In genomic region chr1:215566556-215567490, GRCh38 we compare ENCODE assay signal across 8 cellular contexts. TPM values are rescaled to one million over a fixed set of nuclear protein-coding genes. Genes with fewer than 3 reads are reported as not detected.
DNase-seq lines count a peak whose midpoint lies in the region; ATAC-seq and TF ChIP-seq lines count a peak whose summit lies in the region.

Gene KCTD3 (plus strand): TSS chr1:215567304. CDS start chr1:215567686, 382 bp downstream.

- peak within 1 kb of the TSS; percentile 81 for H3K4me3 ChIP-seq in PC-3 (ENCODE audit: low read length)
- H3K4me3 ChIP-seq in neutrophil (ENCODE audit: low read depth in 1 of 2, low read length in 1 of 2), result peak within 1 kb of the TSS; percentile 60 to 62
- H3K4me3 ChIP-seq in upper lobe of left lung, result peak within 1 kb of the TSS; percentile 61 to 87 (median 82)

- H3K9ac ChIP-seq in PC-3 (ENCODE audit: low read length), result peak within 1 kb of the TSS; percentile 83

- H3K27me3 ChIP-seq in PC-3 (ENCODE audit: low read length), result no peaks in the 10 kb centered on the region
- peaks cover 20% of the 10 kb centered on the region for H3K27me3 ChIP-seq in neutrophil
- H3K27me3 ChIP-seq in upper lobe of left lung, result no peaks in the 10 kb centered on the region

- H3K27ac Mint-ChIP-seq in activated naive CD4-positive, alpha-beta T cell treated with anti-CD3 and anti-CD28 coated beads, Interleukin-2, amount 50 U/mL, for 24 hours, result peak within 1 kb of the TSS; percentile 61

- H2AFZ ChIP-seq in PC-3 (ENCODE audit: low read length), result peak within 1 kb of the TSS; percentile 92

- H3K4me1 Mint-ChIP-seq in activated naive CD4-positive, alpha-beta T cell treated with anti-CD3 and anti-CD28 coated beads, Interleukin-2, amount 50 U/mL, for 24 hours, result peaks cover 32% of the 10 kb centered on the region

- peak within 1 kb of the TSS; percentile 88 for H3K4me2 ChIP-seq in PC-3 (ENCODE audit: low read length)

- POLR2A ChIA-PET in PC-3 (lab: Charles Lee; ENCODE audit: unreplicated experiment), result interaction anchor here (0.7 kb wide), 1 partner anchor 219 kb away, joined by 3 read pairs; no protein-coding TSS in a partner anchor

- H3K36me3 Mint-ChIP-seq in activated naive CD4-positive, alpha-beta T cell treated with anti-CD3 and anti-CD28 coated beads, Interleukin-2, amount 50 U/mL, for 24 hours, result no peaks in the 10 kb centered on the region

- intact Hi-C loops in PC-3 (cut with micrococcal nuclease), result loop anchor here (2.0 kb wide), 1 partner anchor 374 kb away; no protein-coding TSS in a partner anchor

- 10 to 14% methylated on average over 21 to 29 of the region's 44 CpGs for WGBS in upper lobe of left lung, 2 donors

- ATAC-seq in GM21619 (IDR thresholded peaks at IDR 0.05; ENCODE audit: unreplicated experiment) (peak; percentile 65), PC-3 (peak; percentile 33), upper lobe of left lung (ENCODE audit: low FRiP score in 2 of 2) (peak; percentile 89 to 95)

- DNase-seq in DMS79 (lab: John Stamatoyannopoulos, UW) (peak; percentile 3), HuH-7.5 (ENCODE audit: low spot score) (peak; percentile 75), PC-3 (peak; percentile 89), glomerular endothelial cell (ENCODE audit: extremely low read depth, low read depth, low spot score) (no peak), upper lobe of left lung (peak in 1 of 2 donors; percentile 67)

- TF ChIP-seq CTCF in PC-3 (conservative IDR thresholded peaks at IDR 0.05; ENCODE audit: low read depth, low read length), result no peak
- no peak for TF ChIP-seq CTCF in neutrophil (IDR thresholded peaks at IDR 0.05)
- no peak for TF ChIP-seq CTCF in upper lobe of left lung (IDR thresholded peaks at IDR 0.05)

- peak in 2 of 4 donors; percentile 30 to 67 for TF ChIP-seq POLR2A in upper lobe of left lung (IDR thresholded peaks at IDR 0.05)

- peaks cover 63% of the 10 kb centered on the region for H3K79me2 ChIP-seq in PC-3 (ENCODE audit: low read length)

- BruUV-seq in PC-3 (replicated peaks; lab: Mats Ljungman, UMichigan), result TSS peak; percentile 31

- H3K4me1 ChIP-seq in PC-3 (ENCODE audit: insufficient read depth, low read length), result peaks cover 35% of the 10 kb centered on the region
- peaks cover 7 to 9% of the 10 kb centered on the region in 2 experiments for H3K4me1 ChIP-seq in neutrophil (ENCODE audit: control insufficient read depth in 1 of 2, insufficient read depth in 1 of 2, low read depth in 1 of 2, low read length in 1 of 2)
- peaks cover 10 to 23% (median 22%) of the 10 kb centered on the region in 4 donors for H3K4me1 ChIP-seq in upper lobe of left lung

- TF ChIP-seq EP300 in upper lobe of left lung (IDR thresholded peaks at IDR 0.05), result no peak

- H3K9me3 Mint-ChIP-seq in activated naive CD4-positive, alpha-beta T cell treated with anti-CD3 and anti-CD28 coated beads, Interleukin-2, amount 50 U/mL, for 24 hours, result no peaks in the 10 kb centered on the region

- H3K36me3 ChIP-seq in PC-3 (ENCODE audit: low read depth, low read length) (no peaks in the 10 kb centered on the region), neutrophil (no peaks in the 10 kb centered on the region), upper lobe of left lung (no peaks in the 10 kb centered on the region)

- CTCF ChIA-PET in PC-3 (lab: Charles Lee), result no interaction called here

- H3K9me3 ChIP-seq in PC-3 (ENCODE audit: low read length) (no peaks in the 10 kb centered on the region), neutrophil (no peaks in the 10 kb centered on the region), upper lobe of left lung (no peaks in the 10 kb centered on the region)

- peak within 1 kb of the TSS; percentile 88 for H3K4me3 Mint-ChIP-seq in activated naive CD4-positive, alpha-beta T cell treated with anti-CD3 and anti-CD28 coated beads, Interleukin-2, amount 50 U/mL, for 24 hours

- peaks cover 17% of the 10 kb centered on the region for H3F3A ChIP-seq in PC-3 (ENCODE audit: low read length, unreplicated experiment)

- H3K27ac ChIP-seq in PC-3 (ENCODE audit: low read length), result peak within 1 kb of the TSS; percentile 88
- H3K27ac ChIP-seq in neutrophil, result no peak within 1 kb of the TSS
- peak within 1 kb of the TSS; percentile 87 to 91 (median 89) for H3K27ac ChIP-seq in upper lobe of left lung

- H3K27me3 Mint-ChIP-seq in activated naive CD4-positive, alpha-beta T cell treated with anti-CD3 and anti-CD28 coated beads, Interleukin-2, amount 50 U/mL, for 24 hours, result peaks cover under 1% of the 10 kb centered on the region

- no peaks in the 10 kb centered on the region for H3K9me2 ChIP-seq in PC-3 (replicated peaks; ENCODE audit: low read length)

- H4K20me1 ChIP-seq in PC-3 (ENCODE audit: low read length), result peaks cover 19% of the 10 kb centered on the region

RNA-seq across cellular contexts. Expression of gene KCTD3, which starts in this region (rescaled TPM):
- 48.4 and 52.8 TPM in 2 replicates for total RNA-seq in PC-3 (2014; rRNA removed)
- 23.3 and 31.3 TPM in 2 replicates for total RNA-seq in glomerular endothelial cell
- total RNA-seq in upper lobe of left lung, result 10 to 100 TPM; 17.9 to 55.4 (median 29.2) TPM

Comparison
In these comparisons a context has a peak if more than half of its experiments do, and no peak if none do; other contexts are left out.
1. ATAC-seq: peak in every context shown above with its lines; median percentile 92 in upper lobe of left lung; 65 in GM21619; 33 in PC-3.